ENCODE assay signal across 9 cellular contexts in genomic region chr12:96121271-96121711, GRCh38.
DNase-seq lines count a peak whose midpoint lies in the region; ATAC-seq lines count a peak whose summit lies in the region.
"Had no signal": no experiment of that assay in that cellular context is flagged by ENCODE, and none has a peak within 500 bp of the region (broad histone marks: within the 10 kb centered on the region; RNA-seq: fewer than 3 reads in every experiment).

No MANE protein-coding gene starts in this region.

- peak overlapping the region; percentile 50 for H3K27ac Mint-ChIP-seq in activated naive CD8-positive, alpha-beta T cell treated with anti-CD3 and anti-CD28 coated beads for 36 hours

- no peak overlapping the region for H2BK5ac ChIP-seq in mesendoderm (ENCODE audit: low read length)

- no peaks in the 10 kb centered on the region for H3K9me3 Mint-ChIP-seq in activated naive CD8-positive, alpha-beta T cell treated with anti-CD3 and anti-CD28 coated beads for 36 hours

- no peak overlapping the region for H3K56ac ChIP-seq in mesendoderm (ENCODE audit: low read length)

- H3K36me3 Mint-ChIP-seq in activated naive CD8-positive, alpha-beta T cell treated with anti-CD3 and anti-CD28 coated beads for 36 hours: no peaks in the 10 kb centered on the region

- no CpG with 5 or more reads among the region's 4 CpGs for WGBS in mesendoderm (ENCODE audit: extremely low coverage, insufficient coverage, low lambda C conversion rate)

- H3K27ac ChIP-seq in mesendoderm (ENCODE audit: low read depth, low read length): no peak overlapping the region

- no peak overlapping the region for H4K8ac ChIP-seq in mesendoderm (ENCODE audit: low read depth, low read length)

- H2AK5ac ChIP-seq in mesendoderm (ENCODE audit: low read length): no peak overlapping the region

- H3K36me3 ChIP-seq in mesendoderm (ENCODE audit: control insufficient read depth, insufficient read depth, low read length): no peaks in the 10 kb centered on the region

- H3K79me1 ChIP-seq in mesendoderm (ENCODE audit: low read length): no peaks in the 10 kb centered on the region

- no peak overlapping the region for H3K9ac ChIP-seq in mesendoderm (ENCODE audit: low read length)

- no peak overlapping the region for H3K4me2 ChIP-seq in mesendoderm (ENCODE audit: low read length)

- H4K5ac ChIP-seq in mesendoderm (ENCODE audit: low read length): no peak overlapping the region

- DNase-seq in AG08395 (ENCODE audit: low spot score) (peak; percentile 25), activated gamma-delta T cell treated with Interleukin-2 at 50 U/mL for 16 hours (no peak), posterior cingulate gyrus (no peak), mesendoderm (no peak), NCI-H526 treated with DMSO at 0.1 percent for 48 hours (lab: John Stamatoyannopoulos, UW) (no peak)
- DNase-seq in activated naive CD8-positive, alpha-beta T cell treated with anti-CD3 and anti-CD28 coated beads for 36 hours: no peak
- DNase-seq: NCI-H526 had no signal

- intact Hi-C loops in posterior cingulate gyrus (cut with DNase I): no loop called here

- H3K4me3 ChIP-seq in mesendoderm (ENCODE audit: low read length): no peak overlapping the region

- no peak overlapping the region for H3K4ac ChIP-seq in mesendoderm (ENCODE audit: low read depth, low read length)

- H3K27me3 Mint-ChIP-seq in activated naive CD8-positive, alpha-beta T cell treated with anti-CD3 and anti-CD28 coated beads for 36 hours: no peaks in the 10 kb centered on the region

- H3K27me3 ChIP-seq in mesendoderm (ENCODE audit: insufficient read depth, low read length, poor library complexity): no peaks in the 10 kb centered on the region

- no peak overlapping the region for H3K23ac ChIP-seq in mesendoderm (ENCODE audit: low read length)

- no peak overlapping the region for H3K18ac ChIP-seq in mesendoderm (ENCODE audit: low read length)

- no peak overlapping the region for H2BK15ac ChIP-seq in mesendoderm (replicated peaks; ENCODE audit: low read depth)

- H3K79me2 ChIP-seq in mesendoderm (ENCODE audit: control insufficient read depth, insufficient read depth, low read length): no peaks in the 10 kb centered on the region

- no peak overlapping the region for H3K4me3 Mint-ChIP-seq in activated naive CD8-positive, alpha-beta T cell treated with anti-CD3 and anti-CD28 coated beads for 36 hours

- ATAC-seq in GM19372 (IDR thresholded peaks at IDR 0.05; ENCODE audit: low read depth, unreplicated experiment) (peak; percentile 50), HG03175 (IDR thresholded peaks at IDR 0.05; ENCODE audit: unreplicated experiment) (peak; percentile 59)

- no peak overlapping the region for H2BK120ac ChIP-seq in mesendoderm (ENCODE audit: low read depth, low read length)

- peaks cover 3% of the 10 kb centered on the region for H3K4me1 ChIP-seq in mesendoderm (ENCODE audit: control insufficient read depth, low read depth, low read length)

- peaks cover 15% of the 10 kb centered on the region for H3K4me1 Mint-ChIP-seq in activated naive CD8-positive, alpha-beta T cell treated with anti-CD3 and anti-CD28 coated beads for 36 hours
